Comparison of ENCODE assay signal across 2 cellular contexts in genomic region chr7:44569958-44570357, GRCh38.
A peak's percentile ranks its signal among the peaks of the same experiment; 100 is the strongest.
TF ChIP-seq lines count a peak whose summit lies in the region.

No MANE protein-coding gene starts in this region.

TF ChIP-seq in HCT116, 20 proteins besides CTCF, POLR2A, EP300 and RAD21:
- TF ChIP-seq POLR2AphosphoS5 (IDR thresholded peaks at IDR 0.05; ENCODE audit: low read depth, low read length) (0 out of 2 replicates have a peak, but pooled peaks have one; percentile 16), TCF7L2 (IDR thresholded peaks at IDR 0.05; ENCODE audit: borderline replicate concordance, extremely low read depth, insufficient read depth, insufficient read length) (no peak)

TF ChIP-seq in K562, 482 proteins besides CTCF, POLR2A, EP300 and RAD21:
- TF ChIP-seq MAFG (tag; conservative IDR thresholded peaks at IDR 0.05): peak; percentile 50; the same call in 1 of the 2 replicates
- TF ChIP-seq TEAD4 (IDR thresholded peaks at IDR 0.05; ENCODE audit: low read length): no peak
- TF ChIP-seq TEAD4 (CRISPR knock-in tag; IDR thresholded peaks at IDR 0.05; ENCODE audit: borderline replicate concordance): no peak
- no peak for TF ChIP-seq EGR1 (conservative IDR thresholded peaks at IDR 0.05)
- TF ChIP-seq SIX5 (IDR thresholded peaks at IDR 0.05; ENCODE audit: borderline replicate concordance in 1 of 2, insufficient read depth in 1 of 2, low read depth in 1 of 2, low read length in 2 of 2): no peak
- TF ChIP-seq MAFK (IDR thresholded peaks at IDR 0.05; ENCODE audit: low read length): peak; percentile 62
- TF ChIP-seq RBM17 (IDR thresholded peaks at IDR 0.05; ENCODE audit: borderline replicate concordance, low read depth, low read length): no peak
- TF ChIP-seq SRSF1 (IDR thresholded peaks at IDR 0.05; ENCODE audit: low read depth, low read length): no peak
- peak; percentile 65 for TF ChIP-seq MAFF (IDR thresholded peaks at IDR 0.05; ENCODE audit: low read length)
- no peak for TF ChIP-seq TCF15 (CRISPR knock-in tag; IDR thresholded peaks at IDR 0.05)
- peak; percentile 83 for TF ChIP-seq ZNF316 (IDR thresholded peaks at IDR 0.05)
- TF ChIP-seq TBL1XR1 (IDR thresholded peaks at IDR 0.05; ENCODE audit: low read length in 2 of 2): no peak
- TF ChIP-seq NFATC3 (IDR thresholded peaks at IDR 0.05): no peak
- TF ChIP-seq C11orf30 (IDR thresholded peaks at IDR 0.05; ENCODE audit: low read depth): peak; percentile 75
